Comparison of ENCODE assay signal across 22 cellular contexts in genomic region chr2:201908901-201909300, GRCh38.
DNase-seq lines count a peak whose midpoint lies in the region; ATAC-seq lines count a peak whose summit lies in the region.
"Had no signal": no experiment of that assay in that cellular context is flagged by ENCODE, and none has a peak within 500 bp of the region (broad histone marks: within the 10 kb centered on the region; RNA-seq: fewer than 3 reads in every experiment).

No MANE protein-coding gene starts in this region.

- DNase-seq in ELR (ENCODE audit: low read depth) (peak; percentile 24), amniotic epithelial cell (ENCODE audit: low read depth) (peak; percentile 12), medulla oblongata (ENCODE audit: extremely low spot score) (peak; percentile 49), superior temporal gyrus (ENCODE audit: extremely low spot score) (peak; percentile 25), NCI-H1930 (lab: John Stamatoyannopoulos, UW) (no peak)
- DNase-seq: activated CD4-positive, alpha-beta T cell treated with anti-CD3 and anti-CD28 coated beads for 36 hours; activated naive CD4-positive, alpha-beta T cell treated with anti-CD3 and anti-CD28 coated beads, Interleukin-2, amount 10 ng/mL, durations not matched to agents 7 days and 5 days; CD8-positive, alpha-beta memory T cell; effector memory CD8-positive, alpha-beta T cell; esophagus squamous epithelium; glutamatergic neuron; NCI-H1048; NCI-H2029; NCI-H774; OCI-M1; posterior cingulate gyrus; Right ventricle myocardium superior; stimulated activated CD4-positive, alpha-beta T cell treated with anti-CD3 and anti-CD28 coated beads, Interleukin-1b, Interleukin-23, amount 100 ng/mL, for 48 hours; uterus had no signal

- ATAC-seq in GM19467 (IDR thresholded peaks at IDR 0.05; ENCODE audit: unreplicated experiment): no peak
- ATAC-seq in HG03097 (IDR thresholded peaks at IDR 0.05; ENCODE audit: low FRiP score, unreplicated experiment): no peak
- ATAC-seq: activated CD4-positive, alpha-beta T cell treated with anti-CD3 and anti-CD28 coated beads for 36 hours; effector memory CD8-positive, alpha-beta T cell; natural killer cell treated with Interleukin-12 subunit alpha and Interleukin-12 subunit beta and Interleukin-15 and Interleukin-18, amount 100 ng/mL, for 72 hours had no signal

Comparison
In these comparisons a context has a peak if more than half of its experiments do, and no peak if none do; other contexts are left out.
1. DNase-seq: peak in ELR (single experiment), amniotic epithelial cell (single experiment), medulla oblongata (single experiment) and superior temporal gyrus (single experiment); none in NCI-H1930 (0 of 2).